ENCODE assay signal across 8 cellular contexts in genomic region chr17:73228748-73229236, GRCh38.
A peak's percentile ranks its signal among the peaks of the same experiment; 100 is the strongest.
DNase-seq lines count a peak whose midpoint lies in the region; ATAC-seq and TF ChIP-seq lines count a peak whose summit lies in the region.

No MANE protein-coding gene starts in this region.

- peaks cover 13% of the 10 kb centered on the region for H3K4me1 ChIP-seq in HEK293 (ENCODE audit: control insufficient read depth, insufficient read depth, low read length)

- no peaks in the 10 kb centered on the region for H3K9me3 ChIP-seq in HEK293 (ENCODE audit: control insufficient read depth, insufficient read depth, low read depth, low read length)

- no peak for ATAC-seq in GM18519 (IDR thresholded peaks at IDR 0.05; ENCODE audit: low FRiP score, unreplicated experiment)

- POLR2A ChIA-PET in HEK293 (lab: Yijun Ruan, JAX): interaction anchor here (1.0 to 1.3 kb wide), 2 partner anchors 21 to 36 kb away, joined by 3 to 4 read pairs; no protein-coding TSS in a partner anchor

- H3K4me3 ChIP-seq in HEK293 (ENCODE audit: low read depth, low read length): no peak overlapping the region

- no peak for TF ChIP-seq CTCF in HEK293 (tag by site-specific recombination; IDR thresholded peaks at IDR 0.05)

- H3K27ac ChIP-seq in HEK293 (ENCODE audit: extremely low read depth, low read depth, low read length): no peak overlapping the region

- CTCF ChIA-PET in HEK293 (lab: Yijun Ruan, JAX): interaction anchor here (0.7 to 3.8 kb wide), 7 partner anchors 20 to 671 kb away, joined by 3 to 19 read pairs (median 4); partner anchors contain the start of gene COG1

- H3K36me3 ChIP-seq in HEK293 (ENCODE audit: control insufficient read depth in 2 of 2, insufficient read depth in 1 of 2, low read length in 2 of 2): peaks cover under 1 to 9% of the 10 kb centered on the region in 2 experiments; a peak in 2 of 3 replicates

- peak; percentile 20 for DNase-seq in NCI-H2107 treated with DMSO at 0.1 percent for 48 hours (lab: John Stamatoyannopoulos, UW; ENCODE audit: unreplicated experiment)
- no peak for DNase-seq in NCI-H2107 (lab: John Stamatoyannopoulos, UW)
- peak; percentile 58 for DNase-seq in NOMO-1 treated with DMSO at 0.1 percent for 48 hours (lab: John Stamatoyannopoulos, UW; ENCODE audit: unreplicated experiment)
- DNase-seq in amniotic stem cell (lab: John Stamatoyannopoulos, UW): peak; percentile 47
- DNase-seq in hepatic stellate cell (ENCODE audit: low spot score): peak; percentile 91
- peak; percentile 6 for DNase-seq in stimulated activated CD4-positive, alpha-beta T cell treated with anti-CD3 and anti-CD28 coated beads, Interleukin-2, amount 100 ng/mL, for 4 hours (ENCODE audit: low read depth)

TF ChIP-seq in HEK293, 187 proteins besides CTCF, POLR2A, EP300 and RAD21:
- TF ChIP-seq ZNF777 (tag by site-specific recombination; IDR thresholded peaks at IDR 0.05; ENCODE audit: borderline replicate concordance) (no peak), KLF9 (tag by site-specific recombination; IDR thresholded peaks at IDR 0.05; ENCODE audit: low read depth) (peak; percentile 50; the same call in 1 of the 2 replicates), ZBTB6 (tag by site-specific recombination; IDR thresholded peaks at IDR 0.05) (no peak), OSR2 (tag by site-specific recombination; IDR thresholded peaks at IDR 0.05) (0 out of 2 replicates have a peak, but pooled peaks have one; percentile 23), KLF10 (tag by site-specific recombination; IDR thresholded peaks at IDR 0.05) (peak; percentile 98), REST (tag by site-specific recombination; IDR thresholded peaks at IDR 0.05) (no peak), ZNF600 (tag by site-specific recombination; IDR thresholded peaks at IDR 0.05) (peak; percentile 40; the same call in 1 of the 2 replicates), ATF2 (tag by site-specific recombination; IDR thresholded peaks at IDR 0.05; ENCODE audit: low read depth) (no peak), MYNN (tag by site-specific recombination; IDR thresholded peaks at IDR 0.05; ENCODE audit: borderline replicate concordance) (no peak), KLF1 (tag by site-specific recombination; IDR thresholded peaks at IDR 0.05) (0 out of 2 replicates have a peak, but pooled peaks have one; percentile 40), PRDM1 (tag by site-specific recombination; IDR thresholded peaks at IDR 0.05) (peak; percentile 18; the same call in 1 of the 2 replicates), ZNF335 (tag by site-specific recombination; conservative IDR thresholded peaks at IDR 0.05) (peak; percentile 53), SP7 (tag by site-specific recombination; IDR thresholded peaks at IDR 0.05) (peak; percentile 37; the same call in 1 of the 2 replicates), ZBTB17 (tag by site-specific recombination; IDR thresholded peaks at IDR 0.05) (peak; percentile 67)
- TF ChIP-seq, protein P1, sequence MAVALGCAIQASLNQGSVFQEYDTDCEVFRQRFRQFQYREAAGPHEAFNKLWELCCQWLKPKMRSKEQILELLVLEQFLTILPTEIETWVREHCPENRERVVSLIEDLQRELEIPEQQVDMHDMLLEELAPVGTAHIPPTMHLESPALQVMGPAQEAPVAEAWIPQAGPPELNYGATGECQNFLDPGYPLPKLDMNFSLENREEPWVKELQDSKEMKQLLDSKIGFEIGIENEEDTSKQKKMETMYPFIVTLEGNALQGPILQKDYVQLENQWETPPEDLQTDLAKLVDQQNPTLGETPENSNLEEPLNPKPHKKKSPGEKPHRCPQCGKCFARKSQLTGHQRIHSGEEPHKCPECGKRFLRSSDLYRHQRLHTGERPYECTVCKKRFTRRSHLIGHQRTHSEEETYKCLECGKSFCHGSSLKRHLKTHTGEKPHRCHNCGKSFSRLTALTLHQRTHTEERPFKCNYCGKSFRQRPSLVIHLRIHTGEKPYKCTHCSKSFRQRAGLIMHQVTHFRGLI (tag by site-specific recombination; IDR thresholded peaks at IDR 0.05): peak; percentile 47; the same call in 1 of the 2 replicates
TF ChIP-seq in HEK293: peak in this region for 10.
